8 cellular contexts compared by ENCODE assay signal in the genomic region with DNA sequence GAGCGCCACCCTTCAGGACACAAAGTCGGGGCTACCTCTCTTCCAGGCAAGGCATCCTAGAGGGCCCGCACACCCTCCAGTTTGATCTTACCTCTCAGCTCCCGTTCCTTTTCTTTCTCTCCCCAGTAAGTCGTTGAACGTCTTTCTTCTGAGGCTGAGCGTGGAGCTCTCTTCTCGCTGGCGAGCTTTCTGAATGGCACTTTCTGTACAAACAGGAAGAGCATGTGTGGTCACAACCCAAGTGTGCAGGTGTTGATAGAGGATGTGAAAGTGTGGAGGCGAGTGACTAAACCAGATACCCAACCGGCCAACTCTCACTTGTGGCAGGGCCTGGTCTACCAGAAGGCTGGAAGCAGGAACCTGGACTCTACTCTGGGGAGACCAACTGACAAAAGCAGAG. TPM values are rescaled to one million over a fixed set of nuclear protein-coding genes. Genes with fewer than 3 reads are reported as not detected.
DNase-seq lines count a peak whose midpoint lies in the region; ATAC-seq, FAIRE-seq and TF ChIP-seq lines count a peak whose summit lies in the region.

A gene with protein sequence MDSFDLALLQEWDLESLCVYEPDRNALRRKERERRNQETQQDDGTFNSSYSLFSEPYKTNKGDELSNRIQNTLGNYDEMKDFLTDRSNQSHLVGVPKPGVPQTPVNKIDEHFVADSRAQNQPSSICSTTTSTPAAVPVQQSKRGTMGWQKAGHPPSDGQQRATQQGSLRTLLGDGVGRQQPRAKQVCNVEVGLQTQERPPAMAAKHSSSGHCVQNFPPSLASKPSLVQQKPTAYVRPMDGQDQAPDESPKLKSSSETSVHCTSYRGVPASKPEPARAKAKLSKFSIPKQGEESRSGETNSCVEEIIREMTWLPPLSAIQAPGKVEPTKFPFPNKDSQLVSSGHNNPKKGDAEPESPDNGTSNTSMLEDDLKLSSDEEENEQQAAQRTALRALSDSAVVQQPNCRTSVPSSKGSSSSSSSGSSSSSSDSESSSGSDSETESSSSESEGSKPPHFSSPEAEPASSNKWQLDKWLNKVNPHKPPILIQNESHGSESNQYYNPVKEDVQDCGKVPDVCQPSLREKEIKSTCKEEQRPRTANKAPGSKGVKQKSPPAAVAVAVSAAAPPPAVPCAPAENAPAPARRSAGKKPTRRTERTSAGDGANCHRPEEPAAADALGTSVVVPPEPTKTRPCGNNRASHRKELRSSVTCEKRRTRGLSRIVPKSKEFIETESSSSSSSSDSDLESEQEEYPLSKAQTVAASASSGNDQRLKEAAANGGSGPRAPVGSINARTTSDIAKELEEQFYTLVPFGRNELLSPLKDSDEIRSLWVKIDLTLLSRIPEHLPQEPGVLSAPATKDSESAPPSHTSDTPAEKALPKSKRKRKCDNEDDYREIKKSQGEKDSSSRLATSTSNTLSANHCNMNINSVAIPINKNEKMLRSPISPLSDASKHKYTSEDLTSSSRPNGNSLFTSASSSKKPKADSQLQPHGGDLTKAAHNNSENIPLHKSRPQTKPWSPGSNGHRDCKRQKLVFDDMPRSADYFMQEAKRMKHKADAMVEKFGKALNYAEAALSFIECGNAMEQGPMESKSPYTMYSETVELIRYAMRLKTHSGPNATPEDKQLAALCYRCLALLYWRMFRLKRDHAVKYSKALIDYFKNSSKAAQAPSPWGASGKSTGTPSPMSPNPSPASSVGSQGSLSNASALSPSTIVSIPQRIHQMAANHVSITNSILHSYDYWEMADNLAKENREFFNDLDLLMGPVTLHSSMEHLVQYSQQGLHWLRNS (N-terminal part only) (minus strand): TSS at position 198 of the 400 bp plus-strand sequence. CDS start 38,136 bp downstream, outside the sequence.

- peak within 1 kb of the TSS; percentile 80 for H3K4me3 Mint-ChIP-seq in activated naive CD8-positive, alpha-beta T cell treated with anti-CD3 and anti-CD28 coated beads for 36 hours

- no peak within 1 kb of the TSS for H3K27ac ChIP-seq in caudate nucleus (ENCODE audit: low read depth, low read length)

- peaks cover 13% of the 10 kb centered on the region for H3K27me3 Mint-ChIP-seq in activated naive CD8-positive, alpha-beta T cell treated with anti-CD3 and anti-CD28 coated beads for 36 hours

- peak within 1 kb of the TSS; percentile 80 for H3K27ac Mint-ChIP-seq in activated naive CD8-positive, alpha-beta T cell treated with anti-CD3 and anti-CD28 coated beads for 36 hours

- ATAC-seq in HG02588 (IDR thresholded peaks at IDR 0.05; ENCODE audit: unreplicated experiment), result peak; percentile 98

- H3K36me3 Mint-ChIP-seq in activated naive CD8-positive, alpha-beta T cell treated with anti-CD3 and anti-CD28 coated beads for 36 hours, result peaks cover 5% of the 10 kb centered on the region

- peak; percentile 93 for FAIRE-seq in GM12892 (lab: Jason Lieb, UNC)

- H3K9me3 Mint-ChIP-seq in activated naive CD8-positive, alpha-beta T cell treated with anti-CD3 and anti-CD28 coated beads for 36 hours, result peaks cover 7% of the 10 kb centered on the region

- TF ChIP-seq POLR2A in GM12892 (IDR thresholded peaks at IDR 0.05; ENCODE audit: low read depth, low read length), result peak; percentile 73

- DNase-seq in GM12892 (ENCODE audit: insufficient read length) (peak; percentile 45), NOMO-1 treated with DMSO at 0.1 percent for 48 hours (lab: John Stamatoyannopoulos, UW; ENCODE audit: unreplicated experiment) (peak; percentile 96), NCI-H146 treated with DMSO at 0.1 percent for 48 hours (lab: John Stamatoyannopoulos, UW; ENCODE audit: unreplicated experiment) (no peak), anterior cingulate cortex (lab: John Stamatoyannopoulos, UW) (no peak), caudate nucleus (lab: John Stamatoyannopoulos, UW) (no peak)
- peak; percentile 74 for DNase-seq in activated naive CD8-positive, alpha-beta T cell treated with anti-CD3 and anti-CD28 coated beads for 36 hours
- DNase-seq in stimulated activated CD4-positive, alpha-beta T cell treated with anti-CD3 and anti-CD28 coated beads, Interleukin-4, amount 100 ng/mL, for 48 hours (ENCODE audit: low read depth in 2 of 2), result peak; percentile 49 to 50

- peaks cover 45% of the 10 kb centered on the region for H3K4me1 Mint-ChIP-seq in activated naive CD8-positive, alpha-beta T cell treated with anti-CD3 and anti-CD28 coated beads for 36 hours

RNA-seq across cellular contexts. Expression of the gene that starts here (rescaled TPM):
- polyA plus RNA-seq in GM12892 (2012; ENCODE audit: missing spikeins), result 6.6 TPM
- total RNA-seq in activated naive CD8-positive, alpha-beta T cell treated with anti-CD3 and anti-CD28 coated beads for 36 hours, result 1 to 10 TPM; 2.6 to 2.9 TPM

Comparison
In these comparisons a context has a peak if more than half of its experiments do, and no peak if none do; other contexts are left out.
1. DNase-seq: peak in GM12892 (single experiment), NOMO-1 treated with DMSO at 0.1 percent for 48 hours (single experiment), activated naive CD8-positive, alpha-beta T cell treated with anti-CD3 and anti-CD28 coated beads for 36 hours (single experiment) and stimulated activated CD4-positive, alpha-beta T cell treated with anti-CD3 and anti-CD28 coated beads, Interleukin-4, amount 100 ng/mL, for 48 hours (2 of 2); none in NCI-H146 treated with DMSO at 0.1 percent for 48 hours (single experiment), anterior cingulate cortex (0 of 58) and caudate nucleus (0 of 61).